8 cellular contexts compared by ENCODE assay signal in the genomic region with DNA sequence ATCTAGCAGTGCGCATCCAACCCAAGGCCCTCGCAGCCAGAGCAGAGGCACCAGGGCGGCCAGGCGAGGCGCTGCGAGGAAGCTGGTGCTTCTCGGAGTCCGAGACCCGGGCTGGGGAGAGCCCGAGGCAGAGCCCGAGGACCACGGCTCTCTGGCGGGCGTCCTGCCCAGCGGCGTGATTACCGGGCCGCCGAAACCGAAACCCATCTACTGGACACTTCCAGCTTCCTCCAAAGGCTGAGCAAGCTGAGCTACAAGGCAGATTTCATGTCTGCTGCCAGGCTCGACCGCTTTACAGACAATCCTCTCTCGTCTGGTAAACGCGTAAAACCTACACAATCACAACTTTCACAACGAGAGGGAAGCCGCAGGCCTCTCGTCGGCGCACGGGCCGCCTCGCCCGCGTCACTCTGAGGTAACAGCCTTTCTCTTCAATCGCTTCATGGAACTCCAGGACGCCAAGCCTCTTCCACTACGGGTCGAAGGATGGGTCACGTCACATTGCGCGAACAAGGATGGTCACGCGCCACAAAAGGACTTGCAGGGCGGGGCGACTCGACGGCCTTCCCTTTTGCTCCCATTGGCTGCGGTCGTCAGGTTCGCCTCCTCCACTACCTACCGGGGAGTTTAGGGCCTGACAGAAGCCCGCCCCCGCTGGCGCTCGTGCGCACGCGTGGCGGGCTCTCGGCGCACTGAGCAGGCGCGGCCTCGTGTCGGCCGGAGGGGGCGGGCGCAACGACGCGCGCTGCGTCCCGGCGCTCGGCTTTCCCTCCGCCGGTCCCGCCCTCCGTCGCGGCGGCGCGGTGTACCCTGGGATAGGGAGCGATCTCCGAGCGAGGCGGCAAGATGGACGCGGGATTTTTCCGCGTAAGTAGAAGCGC. TPM values are rescaled to one million over a fixed set of nuclear protein-coding genes. Genes with fewer than 3 reads are reported as not detected.
A peak's percentile ranks its signal among the peaks of the same experiment; 100 is the strongest.
DNase-seq lines count a peak whose midpoint lies in the region; ATAC-seq, FAIRE-seq and TF ChIP-seq lines count a peak whose summit lies in the region.

A gene with protein sequence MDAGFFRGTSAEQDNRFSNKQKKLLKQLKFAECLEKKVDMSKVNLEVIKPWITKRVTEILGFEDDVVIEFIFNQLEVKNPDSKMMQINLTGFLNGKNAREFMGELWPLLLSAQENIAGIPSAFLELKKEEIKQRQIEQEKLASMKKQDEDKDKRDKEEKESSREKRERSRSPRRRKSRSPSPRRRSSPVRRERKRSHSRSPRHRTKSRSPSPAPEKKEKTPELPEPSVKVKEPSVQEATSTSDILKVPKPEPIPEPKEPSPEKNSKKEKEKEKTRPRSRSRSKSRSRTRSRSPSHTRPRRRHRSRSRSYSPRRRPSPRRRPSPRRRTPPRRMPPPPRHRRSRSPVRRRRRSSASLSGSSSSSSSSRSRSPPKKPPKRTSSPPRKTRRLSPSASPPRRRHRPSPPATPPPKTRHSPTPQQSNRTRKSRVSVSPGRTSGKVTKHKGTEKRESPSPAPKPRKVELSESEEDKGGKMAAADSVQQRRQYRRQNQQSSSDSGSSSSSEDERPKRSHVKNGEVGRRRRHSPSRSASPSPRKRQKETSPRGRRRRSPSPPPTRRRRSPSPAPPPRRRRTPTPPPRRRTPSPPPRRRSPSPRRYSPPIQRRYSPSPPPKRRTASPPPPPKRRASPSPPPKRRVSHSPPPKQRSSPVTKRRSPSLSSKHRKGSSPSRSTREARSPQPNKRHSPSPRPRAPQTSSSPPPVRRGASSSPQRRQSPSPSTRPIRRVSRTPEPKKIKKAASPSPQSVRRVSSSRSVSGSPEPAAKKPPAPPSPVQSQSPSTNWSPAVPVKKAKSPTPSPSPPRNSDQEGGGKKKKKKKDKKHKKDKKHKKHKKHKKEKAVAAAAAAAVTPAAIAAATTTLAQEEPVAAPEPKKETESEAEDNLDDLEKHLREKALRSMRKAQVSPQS (plus strand): TSS at position 822 of the 881 bp plus-strand sequence. CDS start 25 bp downstream, at position 847.

- H3K4me1 ChIP-seq in keratinocyte (ENCODE audit: control insufficient read depth, extremely low read depth, insufficient read depth, low read length), result peaks cover 21% of the 10 kb centered on the region

- H3K36me3 ChIP-seq in keratinocyte (ENCODE audit: control insufficient read depth in 2 of 2, extremely low read depth in 1 of 2, insufficient read depth in 2 of 2, low read length in 2 of 2), result peaks cover 5 to 23% of the 10 kb centered on the region in 2 experiments

- H3K9me3 ChIP-seq in keratinocyte (ENCODE audit: control insufficient read depth, low read depth, low read length), result no peaks in the 10 kb centered on the region

- dilution Hi-C loops in keratinocyte (cut with MboI; ENCODE audit: extremely low pct_ligation_motif_present, low sequenced_read_pairs), result no loop called here

- H3K4me2 ChIP-seq in keratinocyte (ENCODE audit: control insufficient read depth, extremely low read depth, insufficient read depth, low read depth, low read length), result peak within 1 kb of the TSS; percentile 90

- no peaks in the 10 kb centered on the region for H3K9me1 ChIP-seq in keratinocyte (ENCODE audit: control insufficient read depth, extremely low read depth, insufficient read depth, low read length)

- no peaks in the 10 kb centered on the region for H3K27me3 ChIP-seq in keratinocyte (ENCODE audit: control insufficient read depth, extremely low read depth, insufficient read depth, low read length)

- H4K20me1 ChIP-seq in keratinocyte (ENCODE audit: control insufficient read depth, extremely low read depth, insufficient read depth, low read length), result peaks cover 6% of the 10 kb centered on the region

- peak; percentile 69 for FAIRE-seq in keratinocyte (lab: Jason Lieb, UNC)

- peak within 1 kb of the TSS; percentile 98 for H3K9ac ChIP-seq in keratinocyte (ENCODE audit: control insufficient read depth, extremely low read depth, insufficient read depth, low read length)

- TF ChIP-seq CTCF in keratinocyte (optimal IDR thresholded peaks at IDR 0.05 in 1 of 3, IDR thresholded peaks at IDR 0.05 in 1 of 3, conservative IDR thresholded peaks at IDR 0.05 in 1 of 3; ENCODE audit: extremely low read depth in 1 of 3, insufficient read depth in 2 of 3, low read length in 3 of 3), result peak in 2 of 3 experiments; percentile 3 to 24

- DNase-seq in AML-193 (lab: John Stamatoyannopoulos, UW) (peak; percentile 97 to 98), NCI-H510A (lab: John Stamatoyannopoulos, UW) (peak; percentile 98), cerebellum (ENCODE audit: low spot score) (peak; percentile 99), keratinocyte (ENCODE audit: low read depth, low spot score) (peak; percentile 99)
- peak; percentile 98 for DNase-seq in activated CD4-positive, alpha-beta T cell treated with anti-CD3 and anti-CD28 coated beads for 1 hour
- peak; percentile 94 to 96 for DNase-seq in stimulated activated CD4-positive, alpha-beta T cell treated with anti-CD3 and anti-CD28 coated beads, Interleukin-15, amount 100 ng/mL, for 1 hour (ENCODE audit: low read depth in 1 of 2, low spot score in 1 of 2)

- ATAC-seq in GM19043 (IDR thresholded peaks at IDR 0.05; ENCODE audit: low read depth, unreplicated experiment), result peak; percentile 90
- peak; percentile 76 for ATAC-seq in HG03378 (IDR thresholded peaks at IDR 0.05; ENCODE audit: unreplicated experiment)

- H2AFZ ChIP-seq in keratinocyte (ENCODE audit: control insufficient read depth, low read length), result peak within 1 kb of the TSS; percentile 64

- peak within 1 kb of the TSS; percentile 82 to 90 (median 88) for H3K4me3 ChIP-seq in keratinocyte (ENCODE audit: control insufficient read depth in 2 of 3, extremely low read depth in 1 of 3, insufficient read depth in 2 of 3, low read depth in 1 of 3, low read length in 3 of 3)

- H3K27ac ChIP-seq in keratinocyte (ENCODE audit: control insufficient read depth, insufficient read depth, low read length), result peak within 1 kb of the TSS; percentile 98

- peaks cover 45% of the 10 kb centered on the region for H3K79me2 ChIP-seq in keratinocyte (ENCODE audit: control insufficient read depth, insufficient read depth, low read length)

RNA-seq across cellular contexts. Expression of the gene that starts here (rescaled TPM):
- total RNA-seq in cerebellum, result 71.2 TPM
- polyA plus RNA-seq in keratinocyte, result 29.7 to 79.3 TPM (median 56.1 TPM) in 3 replicates
- 235 TPM for polyA plus RNA-seq in keratinocyte (2011; ENCODE audit: low read depth)
- polyA plus RNA-seq in keratinocyte (2011; cell fraction: cytosol; rRNA removed), result 57.5 and 59.9 TPM in 2 replicates
- 124 and 130 TPM in 2 replicates for polyA plus RNA-seq in keratinocyte (2011; cell fraction: nucleus; rRNA removed)
- polyA plus RNA-seq in keratinocyte (2012; ENCODE audit: low replicate concordance), result 66.9 and 70.8 TPM in 2 replicates
- 40.5 to 79.4 TPM (median 65.6 TPM) in 3 replicates for polyA minus RNA-seq in keratinocyte
- 24.0 TPM for polyA minus RNA-seq in keratinocyte (2011; cell fraction: cytosol; rRNA and poly(A)+ RNA removed)
- 44.9 and 73.5 TPM in 2 replicates for polyA minus RNA-seq in keratinocyte (2011; cell fraction: nucleus; rRNA and poly(A)+ RNA removed)

Comparison
In these comparisons a context has a peak if more than half of its experiments do, and no peak if none do; other contexts are left out.
1. Peak in every context shown above with its lines: DNase-seq, ATAC-seq, H3K4me3 ChIP-seq and H3K27ac ChIP-seq.